Comparison of ENCODE assay signal across 19 cellular contexts in genomic region chr19:58084596-58085347, GRCh38. TPM values are rescaled to one million over a fixed set of nuclear protein-coding genes. Genes with fewer than 3 reads are reported as not detected.
A peak's percentile ranks its signal among the peaks of the same experiment; 100 is the strongest.
DNase-seq lines count a peak whose midpoint lies in the region; ATAC-seq, FAIRE-seq and TF ChIP-seq lines count a peak whose summit lies in the region.
"Had no signal": no experiment of that assay in that cellular context is flagged by ENCODE, and none has a peak within 500 bp of the region (broad histone marks: within the 10 kb centered on the region; RNA-seq: fewer than 3 reads in every experiment).

No MANE protein-coding gene starts in this region.

- no peak overlapping the region for H3K27ac Mint-ChIP-seq in GM23338
- no peak overlapping the region for H3K27ac Mint-ChIP-seq in stimulated activated naive B cell treated with anti-CD40 and anti-IgM and Interleukin-4, amounts not matched to agents 10 μg/mL and 1 μg/mL and 100 μg/mL, for 72 hours
- H3K27ac Mint-ChIP-seq: CD4-positive, alpha-beta T cell had no signal

- no peaks in the 10 kb centered on the region for H3K4me1 Mint-ChIP-seq in GM23338
- H3K4me1 Mint-ChIP-seq in stimulated activated naive B cell treated with anti-CD40 and anti-IgM and Interleukin-4, amounts not matched to agents 10 μg/mL and 1 μg/mL and 100 μg/mL, for 72 hours = no peaks in the 10 kb centered on the region

- H3K4me3 ChIP-seq in right cardiac atrium (ENCODE audit: low read length) = no peak overlapping the region
- no peak overlapping the region for H3K4me3 ChIP-seq in GM23338
- H3K4me3 ChIP-seq in left lung = no peak overlapping the region
- no peak overlapping the region for H3K4me3 ChIP-seq in upper lobe of right lung

- H3K4me1 ChIP-seq in right cardiac atrium (ENCODE audit: control insufficient read depth, insufficient read depth, low read length) (no peaks in the 10 kb centered on the region), GM23338 (ENCODE audit: insufficient read depth) (no peaks in the 10 kb centered on the region), left lung (no peaks in the 10 kb centered on the region), upper lobe of right lung (no peaks in the 10 kb centered on the region)

- H4K20me1 ChIP-seq in GM23338 (replicated peaks; ENCODE audit: insufficient read depth) = no peaks in the 10 kb centered on the region

- peaks cover 71% of the 10 kb centered on the region for H3K36me3 Mint-ChIP-seq in GM23338 (ENCODE audit: low read depth)
- peaks cover 69 to 75% of the 10 kb centered on the region in 2 donors for H3K36me3 Mint-ChIP-seq in stimulated activated naive B cell treated with anti-CD40 and anti-IgM and Interleukin-4, amounts not matched to agents 10 μg/mL and 1 μg/mL and 100 μg/mL, for 72 hours

- 97% methylated on average over 69 of the region's 69 CpGs for WGBS in right cardiac atrium

- H3K27ac ChIP-seq in right cardiac atrium (ENCODE audit: low read length) (no peak overlapping the region), GM23338 (ENCODE audit: low read depth) (no peak overlapping the region), left lung (no peak overlapping the region), upper lobe of right lung (no peak overlapping the region)
- H3K27ac ChIP-seq: HL-60 had no signal

- TF ChIP-seq CTCF in GM23338 (conservative IDR thresholded peaks at IDR 0.05; ENCODE audit: low read depth in 2 of 2) (no peak), left lung (IDR thresholded peaks at IDR 0.05) (no peak), upper lobe of right lung (IDR thresholded peaks at IDR 0.05) (no peak)

- no peak overlapping the region for H2AFZ ChIP-seq in GM23338

- no peak for DNase-seq in right cardiac atrium
- no peak for DNase-seq in cardiac septum (ENCODE audit: low spot score)
- DNase-seq in GM23338 (ENCODE audit: low spot score) = peak; percentile 21
- no peak for DNase-seq in left lung
- peak; percentile 53 for DNase-seq in upper lobe of right lung
- no peak for DNase-seq in RCC 7860 (ENCODE audit: low spot score)
- DNase-seq in stimulated activated naive B cell treated with anti-CD40 and anti-IgM and Interleukin-4, amounts not matched to agents 10 μg/mL and 1 μg/mL and 100 μg/mL, for 72 hours = no peak
- DNase-seq: 8988T; AML-193; C1 segment of cervical spinal cord; Calu3; CD4-positive, alpha-beta T cell; DMS 273 treated with DMSO at 0.1 percent for 48 hours had no signal

- H3K9me3 Mint-ChIP-seq in GM23338 = peaks cover 55% of the 10 kb centered on the region
- H3K9me3 Mint-ChIP-seq in stimulated activated naive B cell treated with anti-CD40 and anti-IgM and Interleukin-4, amounts not matched to agents 10 μg/mL and 1 μg/mL and 100 μg/mL, for 72 hours = peaks cover 16 to 17% of the 10 kb centered on the region in 2 donors

- FAIRE-seq in RCC 7860 (lab: Jason Lieb, UNC) = no peak
- FAIRE-seq: GM12891 had no signal

- peaks cover 1% of the 10 kb centered on the region for H3K27me3 Mint-ChIP-seq in GM23338 (ENCODE audit: insufficient read depth, low read depth, poor library complexity)
- no peaks in the 10 kb centered on the region for H3K27me3 Mint-ChIP-seq in stimulated activated naive B cell treated with anti-CD40 and anti-IgM and Interleukin-4, amounts not matched to agents 10 μg/mL and 1 μg/mL and 100 μg/mL, for 72 hours
- H3K27me3 Mint-ChIP-seq: CD4-positive, alpha-beta T cell had no signal

- H3K79me2 ChIP-seq in GM23338 (replicated peaks; ENCODE audit: insufficient read depth) = no peaks in the 10 kb centered on the region

- peak; percentile 27 to 41 for ATAC-seq in right cardiac atrium
- peak; percentile 38; the same call in 2 of the 3 replicates for ATAC-seq in GM23338
- ATAC-seq in left lung = peak; percentile 13
- peak; percentile 12 for ATAC-seq in upper lobe of right lung
- ATAC-seq in stimulated activated naive B cell treated with anti-CD40 and anti-IgM and Interleukin-4, amounts not matched to agents 10 μg/mL and 1 μg/mL and 100 μg/mL, for 72 hours (replicated peaks) = no peak
- ATAC-seq in GM18861 (IDR thresholded peaks at IDR 0.05; ENCODE audit: unreplicated experiment) = no peak
- ATAC-seq: HCT116 had no signal

- H3K36me3 ChIP-seq in GM23338 (ENCODE audit: insufficient read depth) = no peaks in the 10 kb centered on the region
- peaks cover 0 to 59% of the 10 kb centered on the region in 2 donors for H3K36me3 ChIP-seq in left lung
- H3K36me3 ChIP-seq in upper lobe of right lung = peaks cover 16% of the 10 kb centered on the region

- peaks cover 2% of the 10 kb centered on the region; the same call in 1 of the 2 replicates for H3K9me2 ChIP-seq in GM23338 (ENCODE audit: insufficient read depth)

- H3K27me3 ChIP-seq in right cardiac atrium (ENCODE audit: control insufficient read depth, insufficient read depth) = no peaks in the 10 kb centered on the region
- no peaks in the 10 kb centered on the region for H3K27me3 ChIP-seq in GM23338 (ENCODE audit: insufficient read depth)
- no peaks in the 10 kb centered on the region for H3K27me3 ChIP-seq in left lung
- H3K27me3 ChIP-seq in upper lobe of right lung = no peaks in the 10 kb centered on the region

- H3F3A ChIP-seq in GM23338 (replicated peaks; ENCODE audit: low read depth) = 0 out of 2 replicates have a peak, but pooled peaks cover 4% of the 10 kb centered on the region

- intact Hi-C loops in right cardiac atrium (cut with DNase I) = loop anchor here in 1 of 4 donors (5.0 kb wide), 1 partner anchor 238 kb away; no protein-coding TSS in a partner anchor
- intact Hi-C loops in cardiac septum (cut with DNase I) = no loop called here
- intact Hi-C loops in left lung (cut with DNase I) = no loop called here
- intact Hi-C loops in upper lobe of right lung (cut with DNase I) = no loop called here

- H3K9me3 ChIP-seq in right cardiac atrium (ENCODE audit: control insufficient read depth, low read length) = no peaks in the 10 kb centered on the region
- H3K9me3 ChIP-seq in left lung = peaks cover 4 to 97% of the 10 kb centered on the region in 2 donors
- H3K9me3 ChIP-seq in upper lobe of right lung = peaks cover 40% of the 10 kb centered on the region

- no peak overlapping the region for H3K4me3 Mint-ChIP-seq in GM23338
- no peak overlapping the region for H3K4me3 Mint-ChIP-seq in stimulated activated naive B cell treated with anti-CD40 and anti-IgM and Interleukin-4, amounts not matched to agents 10 μg/mL and 1 μg/mL and 100 μg/mL, for 72 hours
- H3K4me3 Mint-ChIP-seq: CD4-positive, alpha-beta T cell had no signal

- no peak overlapping the region for H3K4me2 ChIP-seq in GM23338

TF ChIP-seq in GM23338, 12 proteins besides CTCF, POLR2A, EP300 and RAD21:
- TF ChIP-seq CREB1 (CRISPR knock-in tag; IDR thresholded peaks at IDR 0.05; ENCODE audit: low read depth) = no peak

RNA-seq across cellular contexts. Expression of gene ZSCAN18, which starts 13.3 kb away (rescaled TPM):
- total RNA-seq in right cardiac atrium (10 to 100 TPM; 69.9 to 89.7 (median 86.4) TPM), cardiac septum (71.7 TPM), left lung (10 to 100 TPM; 32.7 to 58.1 TPM), upper lobe of right lung (47.3 TPM)
- polyA plus RNA-seq in right cardiac atrium (63.7 TPM), GM23338 (2016; fragmentation: Nextera tagmentation; extraction: Ambion mirVana) (25.1 and 29.1 TPM in 2 replicates)
- total RNA-seq in GM23338 (2014; rRNA removed; shearing (Covaris generic)) = 63.9 and 75.0 TPM in 2 replicates

RNA-seq across cellular contexts. Expression of gene ZNF135, which starts 25.7 kb away (rescaled TPM):
- total RNA-seq in right cardiac atrium (1 to 10 TPM; 2.8 to 5.1 (median 4.3) TPM), cardiac septum (4.2 TPM), left lung (1 to 10 TPM; 3.3 to 4.9 TPM), upper lobe of right lung (4.1 TPM)
- polyA plus RNA-seq in right cardiac atrium (4.2 TPM), GM23338 (2016; fragmentation: Nextera tagmentation; extraction: Ambion mirVana) (2.8 and 4.8 TPM in 2 replicates)
- total RNA-seq in GM23338 (2014; rRNA removed; shearing (Covaris generic)) = 9.8 and 10.3 TPM in 2 replicates
- total RNA-seq: Calu3, H4 had no signal

RNA-seq across cellular contexts. Expression of gene ZSCAN1, which starts 50.9 kb away (rescaled TPM):
- total RNA-seq in right cardiac atrium (under 1 TPM in 1 of 4 donors, not detected in 3; 0.54 TPM), cardiac septum (not detected), left lung (under 1 TPM in 1 of 2 donors, not detected in 1; 0.47 TPM), upper lobe of right lung (not detected)
- polyA plus RNA-seq in right cardiac atrium (0.14 TPM), GM23338 (2016; fragmentation: Nextera tagmentation; extraction: Ambion mirVana) (3.9 and 4.9 TPM in 2 replicates)
- 0.93 and 1.5 TPM in 2 replicates for total RNA-seq in GM23338 (2014; rRNA removed; shearing (Covaris generic))
- total RNA-seq: Calu3; CD4-positive, alpha-beta T cell; Daoy; H4 had no signal

Comparison
In these comparisons a context has a peak if more than half of its experiments do, and no peak if none do; other contexts are left out.
1. ATAC-seq: peak in right cardiac atrium (2 of 2), GM23338 (single experiment), left lung (single experiment) and upper lobe of right lung (single experiment); none in stimulated activated naive B cell treated with anti-CD40 and anti-IgM and Interleukin-4, amounts not matched to agents 10 μg/mL and 1 μg/mL and 100 μg/mL, for 72 hours (0 of 2) and GM18861 (single experiment).
2. DNase-seq: peak in GM23338 (single experiment) and upper lobe of right lung (single experiment); none in right cardiac atrium (0 of 3), cardiac septum (single experiment), left lung (0 of 2), RCC 7860 (single experiment) and stimulated activated naive B cell treated with anti-CD40 and anti-IgM and Interleukin-4, amounts not matched to agents 10 μg/mL and 1 μg/mL and 100 μg/mL, for 72 hours (single experiment).